Comparison of ENCODE assay signal across 30 cellular contexts in genomic region chr10:100293067-100293466, GRCh38. TPM values are rescaled to one million over a fixed set of nuclear protein-coding genes. Genes with fewer than 3 reads are reported as not detected.
"Had no signal": no experiment of that assay in that cellular context is flagged by ENCODE, and none has a peak within 500 bp of the region (broad histone marks: within the 10 kb centered on the region; RNA-seq: fewer than 3 reads in every experiment).

No MANE protein-coding gene starts in this region.

- ATAC-seq: natural killer cell; stimulated activated effector memory CD8-positive, alpha-beta T cell treated with anti-CD3 and anti-CD28 coated beads, Interleukin-12 subunit alpha, Interleukin-12 subunit beta, amount 100 ng/mL, for 72 hours had no signal

- H3K4me3 ChIP-seq: hepatocyte, left ventricle myocardium inferior, lung, neural progenitor cell, ovary, sigmoid colon, spleen, suprapubic skin, thoracic aorta, tibial artery, upper lobe of right lung had no signal

- H3K4me2 ChIP-seq: hepatocyte, neural progenitor cell had no signal

- H3K4me1 Mint-ChIP-seq: mesothelial cell of epicardium; natural killer cell; nephron progenitor cell; neural progenitor cell; stimulated activated effector memory CD8-positive, alpha-beta T cell treated with anti-CD3 and anti-CD28 coated beads, Interleukin-12 subunit alpha, Interleukin-12 subunit beta, amount 100 ng/mL, for 72 hours had no signal

- H3K36me3 ChIP-seq: left ventricle myocardium inferior, neural progenitor cell, ovary, sigmoid colon, spleen, suprapubic skin, thoracic aorta, tibial artery, upper lobe of right lung had no signal

- H3K9ac ChIP-seq: neural progenitor cell had no signal

- H3K27ac Mint-ChIP-seq: mesothelial cell of epicardium; naive B cell; natural killer cell; nephron progenitor cell; neural progenitor cell; progenitor cell of endocrine pancreas; stimulated activated effector memory CD8-positive, alpha-beta T cell treated with anti-CD3 and anti-CD28 coated beads, Interleukin-12 subunit alpha, Interleukin-12 subunit beta, amount 100 ng/mL, for 72 hours; stimulated activated naive CD8-positive, alpha-beta T cell treated with anti-CD3 and anti-CD28 coated beads, Interleukin-15, Interleukin-2, amounts not matched to agents 100 ng/mL and 50 ng/mL, for 24 hours had no signal

- H3K27ac ChIP-seq: hepatocyte, left ventricle myocardium inferior, neural progenitor cell, ovary, sigmoid colon, suprapubic skin, thoracic aorta, tibial artery, upper lobe of right lung had no signal

- DNase-seq: islet precursor cell; left ventricle myocardium inferior; mesendoderm; naive B cell; natural killer cell; nephron progenitor cell; ovary; retina; right cardiac atrium; sigmoid colon; small intestine; spleen; stimulated activated CD4-positive, alpha-beta T cell treated with anti-CD3 and anti-CD28 coated beads, Interleukin-4, amount 100 ng/mL, for 24 hours; stimulated activated naive CD4-positive, alpha-beta T cell; tibial artery; trophoblast cell; upper lobe of right lung had no signal

- H3K4me3 Mint-ChIP-seq: mesothelial cell of epicardium; naive B cell; natural killer cell; nephron progenitor cell; neural progenitor cell; stimulated activated effector memory CD8-positive, alpha-beta T cell treated with anti-CD3 and anti-CD28 coated beads, Interleukin-12 subunit alpha, Interleukin-12 subunit beta, amount 100 ng/mL, for 72 hours; stimulated activated naive CD8-positive, alpha-beta T cell treated with anti-CD3 and anti-CD28 coated beads, Interleukin-15, Interleukin-2, amounts not matched to agents 100 ng/mL and 50 ng/mL, for 24 hours had no signal

- H3K27me3 ChIP-seq: hepatocyte, ovary, upper lobe of right lung had no signal

- H3K79me2 ChIP-seq: hepatocyte had no signal

- H3K36me3 Mint-ChIP-seq: mesothelial cell of epicardium; natural killer cell; neural progenitor cell; stimulated activated effector memory CD8-positive, alpha-beta T cell treated with anti-CD3 and anti-CD28 coated beads, Interleukin-12 subunit alpha, Interleukin-12 subunit beta, amount 100 ng/mL, for 72 hours had no signal

- FAIRE-seq: small intestine, urothelium cell line had no signal

- H3K9me3 Mint-ChIP-seq: mesothelial cell of epicardium; naive B cell; natural killer cell; nephron progenitor cell; neural progenitor cell; stimulated activated effector memory CD8-positive, alpha-beta T cell treated with anti-CD3 and anti-CD28 coated beads, Interleukin-12 subunit alpha, Interleukin-12 subunit beta, amount 100 ng/mL, for 72 hours; stimulated activated naive CD8-positive, alpha-beta T cell treated with anti-CD3 and anti-CD28 coated beads, Interleukin-15, Interleukin-2, amounts not matched to agents 100 ng/mL and 50 ng/mL, for 24 hours had no signal

- H3K9me3 ChIP-seq: left ventricle myocardium inferior, ovary, sigmoid colon, spleen, suprapubic skin, thoracic aorta, tibial artery, upper lobe of right lung had no signal

- H2AFZ ChIP-seq: hepatocyte, neural progenitor cell had no signal

- H3K4me1 ChIP-seq: left ventricle myocardium inferior, neural progenitor cell, sigmoid colon, suprapubic skin, tibial artery had no signal

RNA-seq across cellular contexts. Expression of gene PKD2L1, which starts 37.0 kb away (rescaled TPM):
- total RNA-seq: kidney epithelial cell, left ventricle myocardium inferior, lower leg skin, mesothelial cell of epicardium, natural killer cell, progenitor cell of endocrine pancreas, pulmonary artery endothelial cell, right cardiac atrium, sigmoid colon, suprapubic skin had no signal
- polyA plus RNA-seq: right cardiac atrium had no signal
